In the genomic region with DNA sequence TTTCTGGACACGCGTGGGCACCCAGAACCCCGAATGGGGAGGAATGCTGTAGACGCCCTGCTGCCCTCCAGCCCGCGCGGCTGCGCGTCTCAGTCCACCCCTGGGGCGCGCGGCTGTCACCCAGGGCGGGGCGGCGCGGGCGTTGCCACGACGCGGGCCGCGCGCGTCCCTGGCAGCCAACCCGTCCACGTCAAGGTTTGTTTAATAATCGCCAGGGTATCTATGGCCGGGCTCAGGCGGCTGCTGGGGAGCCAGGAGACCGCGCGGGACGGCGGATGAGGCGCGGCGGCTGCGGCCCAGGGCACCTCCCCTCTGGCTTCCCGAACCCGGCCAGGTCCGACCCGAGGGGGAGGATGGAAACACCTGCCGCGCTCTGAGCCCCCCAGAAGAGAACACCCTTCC, we compare ENCODE assay signal across 8 cellular contexts. TPM values are rescaled to one million over a fixed set of nuclear protein-coding genes. Genes with fewer than 3 reads are reported as not detected.
DNase-seq lines count a peak whose midpoint lies in the region; ATAC-seq and TF ChIP-seq lines count a peak whose summit lies in the region.

A gene with protein sequence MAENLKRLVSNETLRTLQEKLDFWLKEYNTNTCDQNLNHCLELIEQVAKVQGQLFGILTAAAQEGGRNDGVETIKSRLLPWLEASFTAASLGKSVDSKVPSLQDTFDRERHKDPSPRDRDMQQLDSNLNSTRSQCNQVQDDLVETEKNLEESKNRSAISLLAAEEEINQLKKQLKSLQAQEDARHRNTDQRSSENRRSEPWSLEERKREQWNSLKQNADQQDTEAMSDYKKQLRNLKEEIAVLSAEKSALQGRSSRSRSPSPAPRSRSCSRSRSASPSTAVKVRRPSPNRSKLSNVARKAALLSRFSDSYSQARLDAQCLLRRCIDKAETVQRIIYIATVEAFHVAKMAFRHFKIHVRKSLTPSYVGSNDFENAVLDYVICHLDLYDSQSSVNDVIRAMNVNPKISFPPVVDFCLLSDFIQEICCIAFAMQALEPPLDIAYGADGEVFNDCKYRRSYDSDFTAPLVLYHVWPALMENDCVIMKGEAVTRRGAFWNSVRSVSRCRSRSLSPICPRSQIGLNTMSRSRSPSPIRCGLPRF (plus strand): TSS at position 92 of the 402 bp plus-strand sequence. CDS start 401 bp downstream, outside the sequence.

- no peaks in the 10 kb centered on the region for H3K4me1 ChIP-seq in endocrine pancreas (ENCODE audit: control insufficient read depth, insufficient read depth, low read length)
- H3K4me1 ChIP-seq in mesodermal cell (ENCODE audit: control insufficient read depth, insufficient read depth, low read length, poor library complexity, severe bottlenecking): peaks cover 9% of the 10 kb centered on the region
- no peaks in the 10 kb centered on the region for H3K4me1 ChIP-seq in aorta (ENCODE audit: control insufficient read depth in 1 of 2, insufficient read depth in 2 of 2, low read length in 2 of 2)

- H3K4me3 ChIP-seq in GM06990 (replicated peaks; ENCODE audit: low read depth, low read length) (peak within 1 kb of the TSS; percentile 77), LNCaP clone FGC (ENCODE audit: low read depth, low read length) (peak within 1 kb of the TSS; percentile 49), endocrine pancreas (ENCODE audit: control insufficient read depth, insufficient read depth, low read length) (peak within 1 kb of the TSS; percentile 68), mesodermal cell (ENCODE audit: extremely low read depth, insufficient read depth, low read length, poor library complexity, severe bottlenecking) (peak within 1 kb of the TSS; percentile 66), aorta (ENCODE audit: low read length in 2 of 2) (peak within 1 kb of the TSS; percentile 57 to 71)

- H3K9ac ChIP-seq in endocrine pancreas (ENCODE audit: control insufficient read depth, insufficient read depth, low read length): peak within 1 kb of the TSS; percentile 82

- intact Hi-C loops in aorta (cut with DNase I): loop anchor here in 1 of 2 donors (10.0 kb wide), 1 partner anchor 144 kb away; no protein-coding TSS in a partner anchor

- DNase-seq in GM06990 (ENCODE audit: extremely low read depth, insufficient read length) (peak; percentile 45), LNCaP clone FGC (ENCODE audit: low read depth) (no peak), aorta (peak; percentile 52 to 81), NCI-H82 treated with DMSO at 0.1 percent for 48 hours (lab: John Stamatoyannopoulos, UW; ENCODE audit: unreplicated experiment) (no peak), NCI-H1105 (lab: John Stamatoyannopoulos, UW) (no peak)

- WGBS in mesodermal cell (ENCODE audit: insufficient coverage in 2 of 2), 2 experiments: 0% methylated on average over 31 to 35 of the region's 44 CpGs
- WGBS in aorta, 2 donors: 0 to 1% methylated on average over 36 to 44 of the region's 44 CpGs

- H3K27me3 ChIP-seq in GM06990 (replicated peaks; ENCODE audit: control insufficient read depth, insufficient read depth, low read length) (no peaks in the 10 kb centered on the region), endocrine pancreas (ENCODE audit: control insufficient read depth, insufficient read depth, low read length) (no peaks in the 10 kb centered on the region), aorta (ENCODE audit: control insufficient read depth in 1 of 2, insufficient read depth in 2 of 2, low read length in 1 of 2) (no peaks in the 10 kb centered on the region)

- TF ChIP-seq CTCF in GM06990 (IDR thresholded peaks at IDR 0.05; ENCODE audit: insufficient read depth, low read length, poor library complexity, severe bottlenecking) (no peak), LNCaP clone FGC (IDR thresholded peaks at IDR 0.05; ENCODE audit: control insufficient read depth, extremely low read depth, insufficient read depth) (no peak)

- H3K9me3 ChIP-seq in endocrine pancreas (ENCODE audit: control insufficient read depth, low read length): no peaks in the 10 kb centered on the region
- no peaks in the 10 kb centered on the region for H3K9me3 ChIP-seq in mesodermal cell (ENCODE audit: control insufficient read depth, low read length)
- H3K9me3 ChIP-seq in aorta (ENCODE audit: control insufficient read depth, low read length): no peaks in the 10 kb centered on the region

- ATAC-seq in GM21515 (IDR thresholded peaks at IDR 0.05; ENCODE audit: unreplicated experiment): peak; percentile 40
- peak; percentile 81 for ATAC-seq in aorta (ENCODE audit: low FRiP score)

- peak within 1 kb of the TSS; percentile 79 for H3K27ac ChIP-seq in mesodermal cell (ENCODE audit: low read depth, low read length, severe bottlenecking)
- peak within 1 kb of the TSS; percentile 31 to 60 for H3K27ac ChIP-seq in aorta (ENCODE audit: low read depth in 1 of 2, low read length in 2 of 2)

- no peaks in the 10 kb centered on the region for H3K36me3 ChIP-seq in GM06990 (ENCODE audit: control insufficient read depth, insufficient read depth, low read length)
- no peaks in the 10 kb centered on the region for H3K36me3 ChIP-seq in endocrine pancreas (ENCODE audit: control insufficient read depth, insufficient read depth, low read length)
- no peaks in the 10 kb centered on the region for H3K36me3 ChIP-seq in mesodermal cell (ENCODE audit: control insufficient read depth, insufficient read depth, low read length)
- H3K36me3 ChIP-seq in aorta (ENCODE audit: control insufficient read depth in 1 of 2, insufficient read depth in 2 of 2, low read length in 1 of 2): peaks cover 0 to 1% of the 10 kb centered on the region in 2 donors

RNA-seq across cellular contexts. Expression of the gene that starts here (rescaled TPM):
- 7.9 TPM for polyA plus RNA-seq in mesodermal cell (2013, experiment 1 of 2)
- 9.1 TPM for polyA plus RNA-seq in mesodermal cell (2013, experiment 2 of 2)
- total RNA-seq in aorta: 10 to 100 TPM in 1 of 2 donors, 1 to 10 TPM in 1; 4.7 to 12.5 TPM
- polyA plus RNA-seq in aorta: 1 to 10 TPM; 6.4 to 7.3 TPM

Comparison
In these comparisons a context has a peak if more than half of its experiments do, and no peak if none do; other contexts are left out.
1. DNase-seq: peak in GM06990 (single experiment) and aorta (2 of 2); none in LNCaP clone FGC (single experiment), NCI-H82 treated with DMSO at 0.1 percent for 48 hours (single experiment) and NCI-H1105 (single experiment).
2. Peak in every context shown above with its lines, with median percentiles within 50 percentile points of each other: H3K4me3 ChIP-seq.